ENCODE assay signal across 19 cellular contexts in the genomic region with DNA sequence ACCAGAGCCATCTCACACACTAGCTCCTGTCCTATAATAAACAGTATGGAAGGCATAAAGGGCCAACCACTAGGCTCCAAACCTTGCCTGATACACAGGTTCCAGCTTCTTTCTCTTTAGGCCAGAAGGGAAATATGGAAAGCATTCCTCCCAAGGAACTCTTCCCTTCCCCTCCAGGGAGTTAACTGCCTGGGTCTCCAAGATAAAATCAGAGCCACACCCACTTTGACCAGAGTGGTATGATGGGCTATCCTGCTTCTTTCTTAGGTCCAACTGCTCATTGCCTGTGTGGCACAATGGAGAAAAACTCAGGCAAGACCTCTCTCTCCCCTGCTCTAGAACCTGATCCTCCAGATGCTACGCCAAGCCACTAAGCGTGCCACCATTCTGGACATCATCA. TPM values are rescaled to one million over a fixed set of nuclear protein-coding genes. Genes with fewer than 3 reads are reported as not detected.
A peak's percentile ranks its signal among the peaks of the same experiment; 100 is the strongest.
DNase-seq lines count a peak whose midpoint lies in the region; ATAC-seq, FAIRE-seq and TF ChIP-seq lines count a peak whose summit lies in the region.
"Had no signal": no experiment of that assay in that cellular context is flagged by ENCODE, and none has a peak within 500 bp of the region (broad histone marks: within the 10 kb centered on the region; RNA-seq: fewer than 3 reads in every experiment).

No MANE protein-coding gene starts in this region.

- no peak for TF ChIP-seq RAD21 in GM12878 (IDR thresholded peaks at IDR 0.05; ENCODE audit: insufficient read depth, low read depth, low read length)

- peak overlapping the region; percentile 2 for H3K27ac Mint-ChIP-seq in stimulated activated naive CD8-positive, alpha-beta T cell treated with anti-CD3 and anti-CD28 coated beads, Interleukin-15, Interleukin-2, amounts not matched to agents 100 ng/mL and 50 ng/mL, for 24 hours
- H3K27ac Mint-ChIP-seq in natural killer cell = peak overlapping the region; percentile 86 to 87
- H3K27ac Mint-ChIP-seq in activated CD4-positive, alpha-beta memory T cell treated with anti-CD3 and anti-CD28 coated beads, Interleukin-2, amount 10 ng/mL, durations not matched to agents 7 days and 5 days = no peak overlapping the region
- H3K27ac Mint-ChIP-seq: HFFc6 had no signal

- ATAC-seq in stimulated activated naive CD8-positive, alpha-beta T cell treated with anti-CD3 and anti-CD28 coated beads, Interleukin-15, Interleukin-2, amounts not matched to agents 100 U/mL and 50 U/mL, for 24 hours = no peak
- ATAC-seq in GM12878 = no peak
- ATAC-seq in natural killer cell = no peak

- no peak for DNase-seq in stimulated activated naive CD8-positive, alpha-beta T cell treated with anti-CD3 and anti-CD28 coated beads, Interleukin-15, Interleukin-2, amounts not matched to agents 100 U/mL and 50 U/mL, for 24 hours
- DNase-seq in GM12878 (ENCODE audit: low read depth, low spot score) = no peak
- no peak for DNase-seq in natural killer cell
- DNase-seq in A172 (ENCODE audit: low spot score) = no peak
- no peak for DNase-seq in activated CD4-positive, alpha-beta memory T cell treated with anti-CD3 and anti-CD28 coated beads, Interleukin-2, amount 10 ng/mL, durations not matched to agents 7 days and 5 days
- DNase-seq in mesenteric fat pad (ENCODE audit: low spot score) = no peak
- DNase-seq: AML-193; CD4-positive, CD25-positive, alpha-beta regulatory T cell; HFFc6; NCI-H1417 treated with DMSO at 0.1 percent for 48 hours; NCI-H2029; NCI-H2171; NCI-H446; NCI-H69; SHP77 had no signal

- intact Hi-C loops in GM12878 (cut with micrococcal nuclease; ENCODE audit: unreplicated experiment) = no loop called here
- intact Hi-C loops in natural killer cell (cut with micrococcal nuclease) = no loop called here

- no peak for FAIRE-seq in GM12878 (lab: Jason Lieb, UNC)
- FAIRE-seq: GM19239 had no signal

- peaks cover 14% of the 10 kb centered on the region for H3K79me2 ChIP-seq in GM12878 (ENCODE audit: control insufficient read depth, insufficient read depth, low read length)

- H3K36me3 ChIP-seq in GM12878 (ENCODE audit: control insufficient read depth in 2 of 2, insufficient read depth in 2 of 2, low read length in 1 of 2) = peaks cover 3 to 36% of the 10 kb centered on the region in 2 experiments; a peak in 3 of 4 replicates

- peaks cover 81% of the 10 kb centered on the region for H3K36me3 Mint-ChIP-seq in stimulated activated naive CD8-positive, alpha-beta T cell treated with anti-CD3 and anti-CD28 coated beads, Interleukin-15, Interleukin-2, amounts not matched to agents 100 ng/mL and 50 ng/mL, for 24 hours (ENCODE audit: low read depth)
- H3K36me3 Mint-ChIP-seq in natural killer cell = peaks cover 21% of the 10 kb centered on the region
- peaks cover 85% of the 10 kb centered on the region for H3K36me3 Mint-ChIP-seq in activated CD4-positive, alpha-beta memory T cell treated with anti-CD3 and anti-CD28 coated beads, Interleukin-2, amount 10 ng/mL, durations not matched to agents 7 days and 5 days (ENCODE audit: low read depth)

- H3K9me3 ChIP-seq in GM12878 (replicated peaks; ENCODE audit: control insufficient read depth, insufficient read depth, low read length) = peaks cover 3% of the 10 kb centered on the region; the same call in 2 of the 3 replicates

- no peaks in the 10 kb centered on the region for H3K27me3 ChIP-seq in GM12878 (replicated peaks in 1 of 2; ENCODE audit: control insufficient read depth in 2 of 2, insufficient read depth in 2 of 2, low read length in 1 of 2)

- H3K4me3 ChIP-seq in GM12878 = no peak overlapping the region

- POLR2A ChIA-PET in GM12878 (lab: Charles Lee) = interaction anchor here (1.0 to 1.6 kb wide), 3 partner anchors 12 to 60 kb away, joined by 3 to 11 read pairs (median 4); a partner anchor contains a TSS
- POLR2A ChIA-PET in activated CD4-positive, alpha-beta memory T cell treated with anti-CD3 and anti-CD28 coated beads, Interleukin-2, amount 10 ng/mL, durations not matched to agents 7 days and 5 days (lab: Charles Lee) = interaction anchor here (0.6 to 14.0 kb wide), 4 partner anchors 8 to 128 kb away, joined by 3 to 186 read pairs (median 4); a partner anchor contains a TSS

- RAD21 ChIA-PET in GM12878 (lab: Charles Lee; ENCODE audit: unreplicated experiment) = no interaction called here

- no peak overlapping the region for H3K4me2 ChIP-seq in GM12878 (ENCODE audit: control insufficient read depth, insufficient read depth)

- TF ChIP-seq CTCF in GM12878 (IDR thresholded peaks at IDR 0.05 in 2 of 3, conservative IDR thresholded peaks at IDR 0.05 in 1 of 3; ENCODE audit: control insufficient read depth in 2 of 3, extremely low read depth in 1 of 3, insufficient read depth in 1 of 3, low read depth in 3 of 3, low read length in 3 of 3) = no peak
- TF ChIP-seq CTCF in natural killer cell (IDR thresholded peaks at IDR 0.05) = no peak

- BruUV-seq in GM12878 (replicated peaks; lab: Mats Ljungman, UMichigan) = no TSS peak

- no peak overlapping the region for H3K27ac ChIP-seq in GM12878 (ENCODE audit: control insufficient read depth, insufficient read depth)

- TF ChIP-seq POLR2A in GM12878 (IDR thresholded peaks at IDR 0.05; ENCODE audit: low read depth, low read length) = no peak

- CTCF ChIA-PET in GM12878 (lab: Yijun Ruan, JAX) = interaction anchor here (1.0 kb wide), 1 partner anchor 90 kb away, joined by 3 read pairs; no protein-coding TSS in a partner anchor
- CTCF ChIA-PET in activated CD4-positive, alpha-beta memory T cell treated with anti-CD3 and anti-CD28 coated beads, Interleukin-2, amount 10 ng/mL, durations not matched to agents 7 days and 5 days (lab: Charles Lee) = interaction anchor here (1.4 kb wide), 1 partner anchor 11 kb away, joined by 5 read pairs; no protein-coding TSS in a partner anchor

- WGBS in GM12878 (ENCODE audit: insufficient coverage, insufficient replicate concordance, low lambda C conversion rate, missing lambda C conversion rate) = 100% methylated on average over 2 of the region's 2 CpGs

- H3K9ac ChIP-seq in GM12878 (ENCODE audit: control insufficient read depth, insufficient read depth, low read length) = no peak overlapping the region

- in situ Hi-C loops in GM12878 (cut with MboI) = no loop called here

- peaks cover 5% of the 10 kb centered on the region for H3K9me3 Mint-ChIP-seq in stimulated activated naive CD8-positive, alpha-beta T cell treated with anti-CD3 and anti-CD28 coated beads, Interleukin-15, Interleukin-2, amounts not matched to agents 100 ng/mL and 50 ng/mL, for 24 hours
- no peaks in the 10 kb centered on the region for H3K9me3 Mint-ChIP-seq in natural killer cell
- H3K9me3 Mint-ChIP-seq in activated CD4-positive, alpha-beta memory T cell treated with anti-CD3 and anti-CD28 coated beads, Interleukin-2, amount 10 ng/mL, durations not matched to agents 7 days and 5 days = peaks cover 6% of the 10 kb centered on the region

- no peak overlapping the region for H3K4me3 Mint-ChIP-seq in stimulated activated naive CD8-positive, alpha-beta T cell treated with anti-CD3 and anti-CD28 coated beads, Interleukin-15, Interleukin-2, amounts not matched to agents 100 ng/mL and 50 ng/mL, for 24 hours
- no peak overlapping the region for H3K4me3 Mint-ChIP-seq in natural killer cell
- no peak overlapping the region for H3K4me3 Mint-ChIP-seq in activated CD4-positive, alpha-beta memory T cell treated with anti-CD3 and anti-CD28 coated beads, Interleukin-2, amount 10 ng/mL, durations not matched to agents 7 days and 5 days
- H3K4me3 Mint-ChIP-seq: HFFc6 had no signal

- no peaks in the 10 kb centered on the region for H3K27me3 Mint-ChIP-seq in stimulated activated naive CD8-positive, alpha-beta T cell treated with anti-CD3 and anti-CD28 coated beads, Interleukin-15, Interleukin-2, amounts not matched to agents 100 ng/mL and 50 ng/mL, for 24 hours
- H3K27me3 Mint-ChIP-seq in natural killer cell (ENCODE audit: low read depth in 2 of 2) = no peaks in the 10 kb centered on the region
- no peaks in the 10 kb centered on the region for H3K27me3 Mint-ChIP-seq in activated CD4-positive, alpha-beta memory T cell treated with anti-CD3 and anti-CD28 coated beads, Interleukin-2, amount 10 ng/mL, durations not matched to agents 7 days and 5 days
- H3K27me3 Mint-ChIP-seq: CD4-positive, CD25-positive, alpha-beta regulatory T cell had no signal

- H2AFZ ChIP-seq in GM12878 (ENCODE audit: control insufficient read depth, low read depth, low read length) = no peak overlapping the region

- H4K20me1 ChIP-seq in GM12878 (ENCODE audit: control insufficient read depth, insufficient read depth) = 0 out of 2 replicates have a peak, but pooled peaks cover 3% of the 10 kb centered on the region

- peaks cover 3% of the 10 kb centered on the region for H3K4me1 ChIP-seq in GM12878 (ENCODE audit: control insufficient read depth, insufficient read depth, low read length)

- TF ChIP-seq EP300 in GM12878 (IDR thresholded peaks at IDR 0.05; ENCODE audit: borderline replicate concordance in 1 of 2, control insufficient read depth in 1 of 2, low read depth in 2 of 2, low read length in 2 of 2) = no peak

- SMC1A ChIA-PET in GM12878 (lab: Charles Lee; ENCODE audit: uncharacterized antibody, unreplicated experiment) = no interaction called here

- peaks cover 46% of the 10 kb centered on the region for H3K4me1 Mint-ChIP-seq in stimulated activated naive CD8-positive, alpha-beta T cell treated with anti-CD3 and anti-CD28 coated beads, Interleukin-15, Interleukin-2, amounts not matched to agents 100 ng/mL and 50 ng/mL, for 24 hours (ENCODE audit: low read depth)
- peaks cover 35 to 41% of the 10 kb centered on the region in 2 donors for H3K4me1 Mint-ChIP-seq in natural killer cell
- peaks cover 33% of the 10 kb centered on the region for H3K4me1 Mint-ChIP-seq in activated CD4-positive, alpha-beta memory T cell treated with anti-CD3 and anti-CD28 coated beads, Interleukin-2, amount 10 ng/mL, durations not matched to agents 7 days and 5 days

RNA-seq across cellular contexts. Expression of a gene that starts 2.1 kb away (rescaled TPM):
- 1.5 and 1.6 TPM in 2 replicates for total RNA-seq in GM12878 (2013; cell fraction: nucleolus; rRNA removed)
- total RNA-seq in GM12878 (2014; rRNA removed) (not detected in 2 replicates), GM12878 (2014; rRNA removed; fragmentation: Illumina TruSeq; extraction: Trizol) (0.18 TPM in 1 of 2 replicates, not detected in the other), GM12878 (2021) (not detected in 2 replicates), natural killer cell (1 to 10 TPM; 1.3 to 2.9 (median 1.5) TPM), mesenteric fat pad (not detected)
- polyA plus RNA-seq in GM12878 (2011; ENCODE audit: low read depth) = 4.1 TPM
- polyA plus RNA-seq in GM12878 (2011; rRNA removed) (0.07 and 0.11 TPM in 2 replicates), GM12878 (2014; fragmentation: Illumina TruSeq; extraction: Trizol) (not detected in 2 replicates), GM12878 (2014; fragmentation: Nextera tagmentation; extraction: Ambion mirVana) (under 1 TPM; 0.04 to 0.08 TPM), GM12878 (2014; rRNA removed) (0.23 TPM in 1 of 2 replicates, not detected in the other), GM12878 (2016; fragmentation: Nextera tagmentation; extraction: Ambion mirVana) (under 1 TPM; 0.44 to 0.79 TPM)
- 0.03 TPM in 1 of 2 replicates, not detected in the other for polyA plus RNA-seq in GM12878 (2011; cell fraction: cytosol; rRNA removed)
- polyA plus RNA-seq in GM12878 (2011; cell fraction: nucleus; rRNA removed) = 0.15 and 0.25 TPM in 2 replicates
- 2.9 and 5.0 TPM in 2 replicates for polyA plus RNA-seq in GM12878 (2012)
- 0.51 and 0.52 TPM in 2 replicates for polyA minus RNA-seq in GM12878 (2011; rRNA and poly(A)+ RNA removed)
- not detected in 2 replicates for polyA minus RNA-seq in GM12878 (2011; cell fraction: cytosol; rRNA and poly(A)+ RNA removed)
- polyA minus RNA-seq in GM12878 (2011; cell fraction: nucleus; rRNA and poly(A)+ RNA removed) = 0.73 and 1.9 TPM in 2 replicates
- total RNA-seq in A172 (2014; rRNA removed; shearing (Covaris generic)) = not detected in 2 replicates
- under 1 TPM; 0.48 to 0.76 TPM for total RNA-seq in activated CD4-positive, alpha-beta memory T cell treated with anti-CD3 and anti-CD28 coated beads, Interleukin-2, amount 10 ng/mL, durations not matched to agents 7 days and 5 days
- total RNA-seq: H4, HT1080 had no signal

RNA-seq across cellular contexts. Expression of a gene that starts 5.7 kb away (rescaled TPM):
- total RNA-seq in GM12878 (2013; cell fraction: nucleolus; rRNA removed) = 46.5 and 49.6 TPM in 2 replicates
- total RNA-seq in GM12878 (2014; rRNA removed) (31.7 and 35.6 TPM in 2 replicates), GM12878 (2014; rRNA removed; fragmentation: Illumina TruSeq; extraction: Trizol) (47.4 and 49.4 TPM in 2 replicates), GM12878 (2021) (33.0 and 35.5 TPM in 2 replicates), natural killer cell (100 to 1,000 TPM; 105 to 118 (median 115) TPM), mesenteric fat pad (58.7 TPM)
- 71.9 TPM for polyA plus RNA-seq in GM12878 (2011; ENCODE audit: low read depth)
- polyA plus RNA-seq in GM12878 (2011; rRNA removed) (81.0 and 81.1 TPM in 2 replicates), GM12878 (2014; fragmentation: Illumina TruSeq; extraction: Trizol) (97.5 and 107 TPM in 2 replicates), GM12878 (2014; fragmentation: Nextera tagmentation; extraction: Ambion mirVana) (100 to 1,000 TPM; 110 to 151 TPM), GM12878 (2014; rRNA removed) (63.8 and 73.8 TPM in 2 replicates), GM12878 (2016; fragmentation: Nextera tagmentation; extraction: Ambion mirVana) (100 to 1,000 TPM in 1 of 2 experiments, 10 to 100 TPM in 1; 88.5 to 103 TPM)
- 53.6 and 68.7 TPM in 2 replicates for polyA plus RNA-seq in GM12878 (2011; cell fraction: cytosol; rRNA removed)
- 31.4 and 41.7 TPM in 2 replicates for polyA plus RNA-seq in GM12878 (2011; cell fraction: nucleus; rRNA removed)
- polyA plus RNA-seq in GM12878 (2012) = 68.3 and 71.1 TPM in 2 replicates
- 29.9 and 60.0 TPM in 2 replicates for polyA minus RNA-seq in GM12878 (2011; rRNA and poly(A)+ RNA removed)
- 11.2 and 15.0 TPM in 2 replicates for polyA minus RNA-seq in GM12878 (2011; cell fraction: cytosol; rRNA and poly(A)+ RNA removed)
- polyA minus RNA-seq in GM12878 (2011; cell fraction: nucleus; rRNA and poly(A)+ RNA removed) = 4.5 and 6.5 TPM in 2 replicates
- 19.8 and 38.1 TPM in 2 replicates for total RNA-seq in A172 (2014; rRNA removed; shearing (Covaris generic))
- 10 to 100 TPM; 92.9 to 97.9 TPM for total RNA-seq in activated CD4-positive, alpha-beta memory T cell treated with anti-CD3 and anti-CD28 coated beads, Interleukin-2, amount 10 ng/mL, durations not matched to agents 7 days and 5 days

RNA-seq across cellular contexts. Expression of a gene that starts 8.2 kb away (rescaled TPM):
- total RNA-seq in GM12878 (2013; cell fraction: nucleolus; rRNA removed) = 9.7 and 15.0 TPM in 2 replicates
- total RNA-seq in GM12878 (2014; rRNA removed) (11.1 and 15.4 TPM in 2 replicates), GM12878 (2014; rRNA removed; fragmentation: Illumina TruSeq; extraction: Trizol) (9.3 and 10.4 TPM in 2 replicates), GM12878 (2021) (12.6 and 12.8 TPM in 2 replicates), natural killer cell (1 to 10 TPM; 4.0 to 6.1 (median 5.5) TPM), mesenteric fat pad (10.3 TPM)
- 8.8 TPM for polyA plus RNA-seq in GM12878 (2011; ENCODE audit: low read depth)
- polyA plus RNA-seq in GM12878 (2011; rRNA removed) (19.3 and 21.9 TPM in 2 replicates), GM12878 (2014; fragmentation: Illumina TruSeq; extraction: Trizol) (10.1 and 13.5 TPM in 2 replicates), GM12878 (2014; fragmentation: Nextera tagmentation; extraction: Ambion mirVana) (10 to 100 TPM; 39.2 to 45.8 TPM), GM12878 (2014; rRNA removed) (14.2 and 27.7 TPM in 2 replicates), GM12878 (2016; fragmentation: Nextera tagmentation; extraction: Ambion mirVana) (10 to 100 TPM; 38.0 to 38.9 TPM)
- polyA plus RNA-seq in GM12878 (2011; cell fraction: cytosol; rRNA removed) = 15.4 and 17.9 TPM in 2 replicates
- 18.4 and 19.1 TPM in 2 replicates for polyA plus RNA-seq in GM12878 (2011; cell fraction: nucleus; rRNA removed)
- 9.5 and 13.8 TPM in 2 replicates for polyA plus RNA-seq in GM12878 (2012)
- polyA minus RNA-seq in GM12878 (2011; rRNA and poly(A)+ RNA removed) = 6.7 and 9.6 TPM in 2 replicates
- 5.4 TPM in 1 of 2 replicates, not detected in the other for polyA minus RNA-seq in GM12878 (2011; cell fraction: cytosol; rRNA and poly(A)+ RNA removed)
- polyA minus RNA-seq in GM12878 (2011; cell fraction: nucleus; rRNA and poly(A)+ RNA removed) = 11.2 and 14.9 TPM in 2 replicates
- total RNA-seq in A172 (2014; rRNA removed; shearing (Covaris generic)) = 6.4 and 20.2 TPM in 2 replicates
- total RNA-seq in activated CD4-positive, alpha-beta memory T cell treated with anti-CD3 and anti-CD28 coated beads, Interleukin-2, amount 10 ng/mL, durations not matched to agents 7 days and 5 days = 10 to 100 TPM; 13.5 to 17.0 TPM

RNA-seq across cellular contexts. Expression of a gene that starts 12.4 kb away (rescaled TPM):
- total RNA-seq in GM12878 (2013; cell fraction: nucleolus; rRNA removed) = 33.3 and 34.0 TPM in 2 replicates
- total RNA-seq in GM12878 (2014; rRNA removed) = 20.2 and 22.7 TPM in 2 replicates
- 10.4 and 12.1 TPM in 2 replicates for total RNA-seq in GM12878 (2014; rRNA removed; fragmentation: Illumina TruSeq; extraction: Trizol)
- total RNA-seq in GM12878 (2021) = 19.7 and 23.9 TPM in 2 replicates
- polyA plus RNA-seq in GM12878 (2011; ENCODE audit: low read depth) = 22.1 TPM
- 4.3 and 11.7 TPM in 2 replicates for polyA plus RNA-seq in GM12878 (2011; rRNA removed)
- polyA plus RNA-seq in GM12878 (2011; cell fraction: cytosol; rRNA removed) = 22.2 and 26.0 TPM in 2 replicates
- polyA plus RNA-seq in GM12878 (2011; cell fraction: nucleus; rRNA removed) = 15.8 and 15.9 TPM in 2 replicates
- polyA plus RNA-seq in GM12878 (2012) = 19.1 and 25.4 TPM in 2 replicates
- polyA plus RNA-seq in GM12878 (2014; fragmentation: Illumina TruSeq; extraction: Trizol) = 11.1 and 14.0 TPM in 2 replicates
- polyA plus RNA-seq in GM12878 (2014; fragmentation: Nextera tagmentation; extraction: Ambion mirVana) = 1 to 10 TPM; 7.2 to 9.8 TPM
- polyA plus RNA-seq in GM12878 (2014; rRNA removed) = 20.7 and 21.2 TPM in 2 replicates
- polyA plus RNA-seq in GM12878 (2016; fragmentation: Nextera tagmentation; extraction: Ambion mirVana) = 10 to 100 TPM; 38.7 to 39.2 TPM
- polyA minus RNA-seq in GM12878 (2011; rRNA and poly(A)+ RNA removed) = 12.4 and 16.2 TPM in 2 replicates
- polyA minus RNA-seq in GM12878 (2011; cell fraction: cytosol; rRNA and poly(A)+ RNA removed) = 4.9 and 5.2 TPM in 2 replicates
- 8.1 and 11.1 TPM in 2 replicates for polyA minus RNA-seq in GM12878 (2011; cell fraction: nucleus; rRNA and poly(A)+ RNA removed)
- 10 to 100 TPM; 15.2 to 32.1 (median 28.7) TPM for total RNA-seq in natural killer cell
- total RNA-seq in A172 (2014; rRNA removed; shearing (Covaris generic)) = 45.3 and 50.8 TPM in 2 replicates
- total RNA-seq in activated CD4-positive, alpha-beta memory T cell treated with anti-CD3 and anti-CD28 coated beads, Interleukin-2, amount 10 ng/mL, durations not matched to agents 7 days and 5 days = 10 to 100 TPM; 30.8 to 35.1 TPM
- total RNA-seq in mesenteric fat pad = 51.0 TPM

RNA-seq across cellular contexts. Expression of a gene that starts 19.0 kb away (rescaled TPM):
- total RNA-seq in GM12878 (2013; cell fraction: nucleolus; rRNA removed) = 54.2 and 59.3 TPM in 2 replicates
- total RNA-seq in GM12878 (2014; rRNA removed) (77.1 and 139 TPM in 2 replicates), GM12878 (2014; rRNA removed; fragmentation: Illumina TruSeq; extraction: Trizol) (21.8 and 23.0 TPM in 2 replicates), GM12878 (2021) (88.9 and 113 TPM in 2 replicates), natural killer cell (10 to 100 TPM; 46.2 to 61.5 (median 51.9) TPM), mesenteric fat pad (46.3 TPM)
- polyA plus RNA-seq in GM12878 (2011; ENCODE audit: low read depth) = 17.0 TPM
- polyA plus RNA-seq in GM12878 (2011; rRNA removed) (6.6 and 12.6 TPM in 2 replicates), GM12878 (2014; fragmentation: Illumina TruSeq; extraction: Trizol) (15.5 and 30.7 TPM in 2 replicates), GM12878 (2014; fragmentation: Nextera tagmentation; extraction: Ambion mirVana) (10 to 100 TPM in 1 of 2 experiments, 1 to 10 TPM in 1; 7.8 to 10.3 TPM), GM12878 (2014; rRNA removed) (44.5 and 72.1 TPM in 2 replicates), GM12878 (2016; fragmentation: Nextera tagmentation; extraction: Ambion mirVana) (100 to 1,000 TPM in 1 of 2 experiments, 10 to 100 TPM in 1; 92.1 to 104 TPM)
- polyA plus RNA-seq in GM12878 (2011; cell fraction: cytosol; rRNA removed) = 24.6 and 25.9 TPM in 2 replicates
- polyA plus RNA-seq in GM12878 (2011; cell fraction: nucleus; rRNA removed) = 115 and 166 TPM in 2 replicates
- polyA plus RNA-seq in GM12878 (2012) = 28.3 and 30.4 TPM in 2 replicates
- 27.1 and 30.7 TPM in 2 replicates for polyA minus RNA-seq in GM12878 (2011; rRNA and poly(A)+ RNA removed)
- 19.9 and 21.7 TPM in 2 replicates for polyA minus RNA-seq in GM12878 (2011; cell fraction: cytosol; rRNA and poly(A)+ RNA removed)
- polyA minus RNA-seq in GM12878 (2011; cell fraction: nucleus; rRNA and poly(A)+ RNA removed) = 74.0 and 145 TPM in 2 replicates
- 49.5 and 53.2 TPM in 2 replicates for total RNA-seq in A172 (2014; rRNA removed; shearing (Covaris generic))
- total RNA-seq in activated CD4-positive, alpha-beta memory T cell treated with anti-CD3 and anti-CD28 coated beads, Interleukin-2, amount 10 ng/mL, durations not matched to agents 7 days and 5 days = 10 to 100 TPM; 24.0 to 26.2 TPM
